Comparison of ENCODE assay signal across 2 cellular contexts in the genomic region with DNA sequence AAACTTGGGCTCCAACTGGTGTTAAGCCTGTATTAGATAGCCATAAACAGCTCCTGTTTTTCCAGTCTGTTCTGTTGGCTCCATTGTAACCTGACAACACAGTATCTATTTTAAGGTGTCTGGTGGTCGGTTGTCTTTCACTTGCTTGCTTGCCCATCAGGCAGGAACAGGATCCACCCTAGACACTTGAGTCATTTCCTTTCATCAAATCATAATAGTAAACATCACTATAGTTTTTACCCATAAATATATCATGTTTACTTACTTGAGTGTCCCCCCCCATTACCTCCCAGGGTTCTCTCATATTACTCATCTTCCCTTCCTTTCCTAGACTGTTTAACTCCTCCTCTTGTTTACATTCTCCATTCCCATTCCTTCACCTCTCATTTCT.
TF ChIP-seq lines count a peak whose summit lies in the region.

No MANE protein-coding gene starts in this region.

TF ChIP-seq in IMR-90, 13 proteins besides CTCF, POLR2A, EP300 and RAD21:
- TF ChIP-seq SMC3 (IDR thresholded peaks at IDR 0.05; ENCODE audit: low read depth, low read length) (no peak), CEBPB (IDR thresholded peaks at IDR 0.05; ENCODE audit: low read depth, low read length) (no peak), MAZ (IDR thresholded peaks at IDR 0.05; ENCODE audit: borderline replicate concordance, low read depth, low read length) (0 out of 2 replicates have a peak, but pooled peaks have one; percentile 18), FOS (IDR thresholded peaks at IDR 0.05; ENCODE audit: low read depth, low read length) (no peak), NFE2L2 (IDR thresholded peaks at IDR 0.05; ENCODE audit: low read depth, low read length) (no peak)

TF ChIP-seq in K562, 482 proteins besides CTCF, POLR2A, EP300 and RAD21 (continues in another document):
- TF ChIP-seq, protein P1, sequence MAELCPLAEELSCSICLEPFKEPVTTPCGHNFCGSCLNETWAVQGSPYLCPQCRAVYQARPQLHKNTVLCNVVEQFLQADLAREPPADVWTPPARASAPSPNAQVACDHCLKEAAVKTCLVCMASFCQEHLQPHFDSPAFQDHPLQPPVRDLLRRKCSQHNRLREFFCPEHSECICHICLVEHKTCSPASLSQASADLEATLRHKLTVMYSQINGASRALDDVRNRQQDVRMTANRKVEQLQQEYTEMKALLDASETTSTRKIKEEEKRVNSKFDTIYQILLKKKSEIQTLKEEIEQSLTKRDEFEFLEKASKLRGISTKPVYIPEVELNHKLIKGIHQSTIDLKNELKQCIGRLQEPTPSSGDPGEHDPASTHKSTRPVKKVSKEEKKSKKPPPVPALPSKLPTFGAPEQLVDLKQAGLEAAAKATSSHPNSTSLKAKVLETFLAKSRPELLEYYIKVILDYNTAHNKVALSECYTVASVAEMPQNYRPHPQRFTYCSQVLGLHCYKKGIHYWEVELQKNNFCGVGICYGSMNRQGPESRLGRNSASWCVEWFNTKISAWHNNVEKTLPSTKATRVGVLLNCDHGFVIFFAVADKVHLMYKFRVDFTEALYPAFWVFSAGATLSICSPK (IDR thresholded peaks at IDR 0.05; ENCODE audit: borderline replicate concordance), result no peak
- TF ChIP-seq MTF1 (CRISPR knock-in tag; IDR thresholded peaks at IDR 0.05; ENCODE audit: borderline replicate concordance), result no peak
- peak; percentile 15; the same call in 1 of the 2 replicates for TF ChIP-seq MEF2A (IDR thresholded peaks at IDR 0.05; ENCODE audit: control insufficient read depth, low read depth, low read length)
- TF ChIP-seq MEF2D (tag; conservative IDR thresholded peaks at IDR 0.05; ENCODE audit: low read depth), result peak; percentile 62; the same call in 1 of the 2 replicates
- TF ChIP-seq ZEB2 (IDR thresholded peaks at IDR 0.05), result no peak
- TF ChIP-seq, protein P2, sequence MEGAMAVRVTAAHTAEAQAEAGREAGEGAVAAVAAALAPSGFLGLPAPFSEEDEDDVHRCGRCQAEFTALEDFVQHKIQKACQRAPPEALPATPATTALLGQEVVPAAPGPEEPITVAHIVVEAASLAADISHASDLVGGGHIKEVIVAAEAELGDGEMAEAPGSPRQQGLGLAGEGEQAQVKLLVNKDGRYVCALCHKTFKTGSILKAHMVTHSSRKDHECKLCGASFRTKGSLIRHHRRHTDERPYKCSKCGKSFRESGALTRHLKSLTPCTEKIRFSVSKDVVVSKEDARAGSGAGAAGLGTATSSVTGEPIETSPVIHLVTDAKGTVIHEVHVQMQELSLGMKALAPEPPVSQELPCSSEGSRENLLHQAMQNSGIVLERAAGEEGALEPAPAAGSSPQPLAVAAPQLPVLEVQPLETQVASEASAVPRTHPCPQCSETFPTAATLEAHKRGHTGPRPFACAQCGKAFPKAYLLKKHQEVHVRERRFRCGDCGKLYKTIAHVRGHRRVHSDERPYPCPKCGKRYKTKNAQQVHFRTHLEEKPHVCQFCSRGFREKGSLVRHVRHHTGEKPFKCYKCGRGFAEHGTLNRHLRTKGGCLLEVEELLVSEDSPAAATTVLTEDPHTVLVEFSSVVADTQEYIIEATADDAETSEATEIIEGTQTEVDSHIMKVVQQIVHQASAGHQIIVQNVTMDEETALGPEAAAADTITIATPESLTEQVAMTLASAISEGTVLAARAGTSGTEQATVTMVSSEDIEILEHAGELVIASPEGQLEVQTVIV (CRISPR knock-in tag; IDR thresholded peaks at IDR 0.05; ENCODE audit: borderline replicate concordance), result no peak
- TF ChIP-seq ERF (CRISPR knock-in tag; IDR thresholded peaks at IDR 0.05), result no peak
- TF ChIP-seq, protein P3, sequence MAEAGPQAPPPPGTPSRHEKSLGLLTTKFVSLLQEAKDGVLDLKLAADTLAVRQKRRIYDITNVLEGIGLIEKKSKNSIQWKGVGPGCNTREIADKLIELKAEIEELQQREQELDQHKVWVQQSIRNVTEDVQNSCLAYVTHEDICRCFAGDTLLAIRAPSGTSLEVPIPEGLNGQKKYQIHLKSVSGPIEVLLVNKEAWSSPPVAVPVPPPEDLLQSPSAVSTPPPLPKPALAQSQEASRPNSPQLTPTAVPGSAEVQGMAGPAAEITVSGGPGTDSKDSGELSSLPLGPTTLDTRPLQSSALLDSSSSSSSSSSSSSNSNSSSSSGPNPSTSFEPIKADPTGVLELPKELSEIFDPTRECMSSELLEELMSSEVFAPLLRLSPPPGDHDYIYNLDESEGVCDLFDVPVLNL (CRISPR knock-in tag; IDR thresholded peaks at IDR 0.05; ENCODE audit: low read depth), result no peak
- TF ChIP-seq, protein P4, sequence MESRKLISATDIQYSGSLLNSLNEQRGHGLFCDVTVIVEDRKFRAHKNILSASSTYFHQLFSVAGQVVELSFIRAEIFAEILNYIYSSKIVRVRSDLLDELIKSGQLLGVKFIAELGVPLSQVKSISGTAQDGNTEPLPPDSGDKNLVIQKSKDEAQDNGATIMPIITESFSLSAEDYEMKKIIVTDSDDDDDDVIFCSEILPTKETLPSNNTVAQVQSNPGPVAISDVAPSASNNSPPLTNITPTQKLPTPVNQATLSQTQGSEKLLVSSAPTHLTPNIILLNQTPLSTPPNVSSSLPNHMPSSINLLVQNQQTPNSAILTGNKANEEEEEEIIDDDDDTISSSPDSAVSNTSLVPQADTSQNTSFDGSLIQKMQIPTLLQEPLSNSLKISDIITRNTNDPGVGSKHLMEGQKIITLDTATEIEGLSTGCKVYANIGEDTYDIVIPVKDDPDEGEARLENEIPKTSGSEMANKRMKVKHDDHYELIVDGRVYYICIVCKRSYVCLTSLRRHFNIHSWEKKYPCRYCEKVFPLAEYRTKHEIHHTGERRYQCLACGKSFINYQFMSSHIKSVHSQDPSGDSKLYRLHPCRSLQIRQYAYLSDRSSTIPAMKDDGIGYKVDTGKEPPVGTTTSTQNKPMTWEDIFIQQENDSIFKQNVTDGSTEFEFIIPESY (CRISPR knock-in tag; IDR thresholded peaks at IDR 0.05), result no peak
- no peak for TF ChIP-seq TAF7 (tag; IDR thresholded peaks at IDR 0.05)
- TF ChIP-seq SAFB2 (IDR thresholded peaks at IDR 0.05; ENCODE audit: borderline replicate concordance, low read depth, low read length, severe bottlenecking), result no peak
- no peak for TF ChIP-seq ZNF124 (CRISPR knock-in tag; IDR thresholded peaks at IDR 0.05)
- no peak for TF ChIP-seq ZNF77 (CRISPR knock-in tag; IDR thresholded peaks at IDR 0.05)
- no peak for TF ChIP-seq RFX1 (IDR thresholded peaks at IDR 0.05)
- TF ChIP-seq, protein P5, sequence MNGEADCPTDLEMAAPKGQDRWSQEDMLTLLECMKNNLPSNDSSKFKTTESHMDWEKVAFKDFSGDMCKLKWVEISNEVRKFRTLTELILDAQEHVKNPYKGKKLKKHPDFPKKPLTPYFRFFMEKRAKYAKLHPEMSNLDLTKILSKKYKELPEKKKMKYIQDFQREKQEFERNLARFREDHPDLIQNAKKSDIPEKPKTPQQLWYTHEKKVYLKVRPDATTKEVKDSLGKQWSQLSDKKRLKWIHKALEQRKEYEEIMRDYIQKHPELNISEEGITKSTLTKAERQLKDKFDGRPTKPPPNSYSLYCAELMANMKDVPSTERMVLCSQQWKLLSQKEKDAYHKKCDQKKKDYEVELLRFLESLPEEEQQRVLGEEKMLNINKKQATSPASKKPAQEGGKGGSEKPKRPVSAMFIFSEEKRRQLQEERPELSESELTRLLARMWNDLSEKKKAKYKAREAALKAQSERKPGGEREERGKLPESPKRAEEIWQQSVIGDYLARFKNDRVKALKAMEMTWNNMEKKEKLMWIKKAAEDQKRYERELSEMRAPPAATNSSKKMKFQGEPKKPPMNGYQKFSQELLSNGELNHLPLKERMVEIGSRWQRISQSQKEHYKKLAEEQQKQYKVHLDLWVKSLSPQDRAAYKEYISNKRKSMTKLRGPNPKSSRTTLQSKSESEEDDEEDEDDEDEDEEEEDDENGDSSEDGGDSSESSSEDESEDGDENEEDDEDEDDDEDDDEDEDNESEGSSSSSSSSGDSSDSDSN (IDR thresholded peaks at IDR 0.05; ENCODE audit: borderline replicate concordance in 1 of 2, low read depth in 2 of 2, low read length in 2 of 2), result no peak
- TF ChIP-seq SIX5 (IDR thresholded peaks at IDR 0.05; ENCODE audit: borderline replicate concordance in 1 of 2, insufficient read depth in 1 of 2, low read depth in 1 of 2, low read length in 2 of 2), result no peak
- TF ChIP-seq ZNF79 (CRISPR knock-in tag; IDR thresholded peaks at IDR 0.05; ENCODE audit: low read depth), result no peak
- TF ChIP-seq U2AF2 (optimal IDR thresholded peaks at IDR 0.05; ENCODE audit: low read depth, low read length), result no peak
- TF ChIP-seq ZNF347 (CRISPR knock-in tag; IDR thresholded peaks at IDR 0.05; ENCODE audit: low read depth), result no peak
- no peak for TF ChIP-seq TEAD2 (tag; IDR thresholded peaks at IDR 0.05)
- TF ChIP-seq, protein P6, sequence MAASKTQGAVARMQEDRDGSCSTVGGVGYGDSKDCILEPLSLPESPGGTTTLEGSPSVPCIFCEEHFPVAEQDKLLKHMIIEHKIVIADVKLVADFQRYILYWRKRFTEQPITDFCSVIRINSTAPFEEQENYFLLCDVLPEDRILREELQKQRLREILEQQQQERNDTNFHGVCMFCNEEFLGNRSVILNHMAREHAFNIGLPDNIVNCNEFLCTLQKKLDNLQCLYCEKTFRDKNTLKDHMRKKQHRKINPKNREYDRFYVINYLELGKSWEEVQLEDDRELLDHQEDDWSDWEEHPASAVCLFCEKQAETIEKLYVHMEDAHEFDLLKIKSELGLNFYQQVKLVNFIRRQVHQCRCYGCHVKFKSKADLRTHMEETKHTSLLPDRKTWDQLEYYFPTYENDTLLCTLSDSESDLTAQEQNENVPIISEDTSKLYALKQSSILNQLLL (CRISPR knock-in tag; IDR thresholded peaks at IDR 0.05; ENCODE audit: borderline replicate concordance), result no peak
- TF ChIP-seq POLR2AphosphoS2 (IDR thresholded peaks at IDR 0.05; ENCODE audit: low read length), result no peak
- no peak for TF ChIP-seq MAFF (IDR thresholded peaks at IDR 0.05; ENCODE audit: low read length)
- no peak for TF ChIP-seq ZKSCAN8 (CRISPR knock-in tag; IDR thresholded peaks at IDR 0.05)
- no peak for TF ChIP-seq ELF1 (tag; IDR thresholded peaks at IDR 0.05)
- TF ChIP-seq ZNF165 (CRISPR knock-in tag; IDR thresholded peaks at IDR 0.05; ENCODE audit: borderline replicate concordance), result no peak
- no peak for TF ChIP-seq ZNF830 (CRISPR knock-in tag; IDR thresholded peaks at IDR 0.05)
- TF ChIP-seq JUNB (CRISPR knock-in tag; conservative IDR thresholded peaks at IDR 0.05), result no peak
- no peak for TF ChIP-seq PTRF (tag; IDR thresholded peaks at IDR 0.05)
- TF ChIP-seq ETV5 (CRISPR knock-in tag; IDR thresholded peaks at IDR 0.05; ENCODE audit: low read depth), result peak; percentile 61
- TF ChIP-seq, protein P7, sequence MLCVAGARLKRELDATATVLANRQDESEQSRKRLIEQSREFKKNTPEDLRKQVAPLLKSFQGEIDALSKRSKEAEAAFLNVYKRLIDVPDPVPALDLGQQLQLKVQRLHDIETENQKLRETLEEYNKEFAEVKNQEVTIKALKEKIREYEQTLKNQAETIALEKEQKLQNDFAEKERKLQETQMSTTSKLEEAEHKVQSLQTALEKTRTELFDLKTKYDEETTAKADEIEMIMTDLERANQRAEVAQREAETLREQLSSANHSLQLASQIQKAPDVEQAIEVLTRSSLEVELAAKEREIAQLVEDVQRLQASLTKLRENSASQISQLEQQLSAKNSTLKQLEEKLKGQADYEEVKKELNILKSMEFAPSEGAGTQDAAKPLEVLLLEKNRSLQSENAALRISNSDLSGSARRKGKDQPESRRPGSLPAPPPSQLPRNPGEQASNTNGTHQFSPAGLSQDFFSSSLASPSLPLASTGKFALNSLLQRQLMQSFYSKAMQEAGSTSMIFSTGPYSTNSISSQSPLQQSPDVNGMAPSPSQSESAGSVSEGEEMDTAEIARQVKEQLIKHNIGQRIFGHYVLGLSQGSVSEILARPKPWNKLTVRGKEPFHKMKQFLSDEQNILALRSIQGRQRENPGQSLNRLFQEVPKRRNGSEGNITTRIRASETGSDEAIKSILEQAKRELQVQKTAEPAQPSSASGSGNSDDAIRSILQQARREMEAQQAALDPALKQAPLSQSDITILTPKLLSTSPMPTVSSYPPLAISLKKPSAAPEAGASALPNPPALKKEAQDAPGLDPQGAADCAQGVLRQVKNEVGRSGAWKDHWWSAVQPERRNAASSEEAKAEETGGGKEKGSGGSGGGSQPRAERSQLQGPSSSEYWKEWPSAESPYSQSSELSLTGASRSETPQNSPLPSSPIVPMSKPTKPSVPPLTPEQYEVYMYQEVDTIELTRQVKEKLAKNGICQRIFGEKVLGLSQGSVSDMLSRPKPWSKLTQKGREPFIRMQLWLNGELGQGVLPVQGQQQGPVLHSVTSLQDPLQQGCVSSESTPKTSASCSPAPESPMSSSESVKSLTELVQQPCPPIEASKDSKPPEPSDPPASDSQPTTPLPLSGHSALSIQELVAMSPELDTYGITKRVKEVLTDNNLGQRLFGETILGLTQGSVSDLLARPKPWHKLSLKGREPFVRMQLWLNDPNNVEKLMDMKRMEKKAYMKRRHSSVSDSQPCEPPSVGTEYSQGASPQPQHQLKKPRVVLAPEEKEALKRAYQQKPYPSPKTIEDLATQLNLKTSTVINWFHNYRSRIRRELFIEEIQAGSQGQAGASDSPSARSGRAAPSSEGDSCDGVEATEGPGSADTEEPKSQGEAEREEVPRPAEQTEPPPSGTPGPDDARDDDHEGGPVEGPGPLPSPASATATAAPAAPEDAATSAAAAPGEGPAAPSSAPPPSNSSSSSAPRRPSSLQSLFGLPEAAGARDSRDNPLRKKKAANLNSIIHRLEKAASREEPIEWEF (CRISPR knock-in tag; IDR thresholded peaks at IDR 0.05), result no peak
- no peak for TF ChIP-seq ZNF232 (CRISPR knock-in tag; IDR thresholded peaks at IDR 0.05)
- TF ChIP-seq ZNF217 (CRISPR knock-in tag; IDR thresholded peaks at IDR 0.05), result no peak
- no peak for TF ChIP-seq FUS (optimal IDR thresholded peaks at IDR 0.05; ENCODE audit: low read depth, low read length)
- TF ChIP-seq NR1H2 (CRISPR knock-in tag; IDR thresholded peaks at IDR 0.05), result no peak
- peak; percentile 54 for TF ChIP-seq ARID1B (IDR thresholded peaks at IDR 0.05)
- TF ChIP-seq, protein P8, sequence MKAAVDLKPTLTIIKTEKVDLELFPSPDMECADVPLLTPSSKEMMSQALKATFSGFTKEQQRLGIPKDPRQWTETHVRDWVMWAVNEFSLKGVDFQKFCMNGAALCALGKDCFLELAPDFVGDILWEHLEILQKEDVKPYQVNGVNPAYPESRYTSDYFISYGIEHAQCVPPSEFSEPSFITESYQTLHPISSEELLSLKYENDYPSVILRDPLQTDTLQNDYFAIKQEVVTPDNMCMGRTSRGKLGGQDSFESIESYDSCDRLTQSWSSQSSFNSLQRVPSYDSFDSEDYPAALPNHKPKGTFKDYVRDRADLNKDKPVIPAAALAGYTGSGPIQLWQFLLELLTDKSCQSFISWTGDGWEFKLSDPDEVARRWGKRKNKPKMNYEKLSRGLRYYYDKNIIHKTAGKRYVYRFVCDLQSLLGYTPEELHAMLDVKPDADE (conservative IDR thresholded peaks at IDR 0.05; ENCODE audit: control insufficient read depth, low read depth, low read length), result no peak
